In the genomic region with DNA sequence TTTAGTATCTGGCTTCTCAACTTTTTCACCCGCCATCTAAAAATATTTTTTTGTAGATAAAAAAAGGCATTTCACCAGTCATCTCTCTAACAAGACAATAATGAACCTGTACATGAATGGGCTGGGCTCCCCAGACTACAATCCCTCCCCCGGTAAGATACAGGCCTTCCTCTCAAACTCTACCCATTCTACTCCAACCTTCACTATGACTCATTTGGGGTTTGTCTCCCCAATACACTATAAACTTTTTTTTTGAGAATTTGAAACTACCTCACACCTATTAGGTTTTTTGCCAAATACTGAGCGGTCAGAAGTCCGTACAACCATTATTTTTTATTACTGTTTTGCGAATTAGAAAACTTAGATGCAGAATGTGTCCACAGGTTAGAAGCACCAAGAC, we compare ENCODE assay signal across 8 cellular contexts. TPM values are rescaled to one million over a fixed set of nuclear protein-coding genes. Genes with fewer than 3 reads are reported as not detected.
DNase-seq lines count a peak whose midpoint lies in the region; TF ChIP-seq lines count a peak whose summit lies in the region.

No MANE protein-coding gene starts in this region.

- peak overlapping the region; percentile 98 for H2AFZ ChIP-seq in osteoblast (ENCODE audit: low read length)

- no peaks in the 10 kb centered on the region for H3K27me3 ChIP-seq in Peyer's patch
- H3K27me3 ChIP-seq in endocrine pancreas (ENCODE audit: control insufficient read depth, insufficient read depth, low read length): no peaks in the 10 kb centered on the region
- H3K27me3 ChIP-seq in osteoblast (ENCODE audit: insufficient read depth, low read length): no peaks in the 10 kb centered on the region

- H3K9ac ChIP-seq in ES-I3 (ENCODE audit: low read depth, low read length): peak overlapping the region; percentile 91
- peak overlapping the region; percentile 94 for H3K9ac ChIP-seq in endocrine pancreas (ENCODE audit: control insufficient read depth, insufficient read depth, low read length)

- intact Hi-C loops in posterior cingulate gyrus (cut with DNase I): no loop called here

- H3K4me2 ChIP-seq in osteoblast (ENCODE audit: insufficient read depth, low read length): peak overlapping the region; percentile 97

- H3K36me3 ChIP-seq in ES-I3 (ENCODE audit: insufficient read depth, low read length) (peaks cover 41% of the 10 kb centered on the region), Peyer's patch (peaks cover 0 to 40% (median 3%) of the 10 kb centered on the region in 3 donors), endocrine pancreas (ENCODE audit: control insufficient read depth, insufficient read depth, low read length) (no peaks in the 10 kb centered on the region), osteoblast (ENCODE audit: insufficient read depth, low read length) (peaks cover 47% of the 10 kb centered on the region)

- DNase-seq in Peyer's patch (no peak), osteoblast (ENCODE audit: insufficient read length, low spot score, missing footprints) (no peak), iPS-NIHi7 (ENCODE audit: extremely low spot score) (no peak), posterior cingulate gyrus (no peak), NOMO-1 treated with DMSO at 0.1 percent for 48 hours (lab: John Stamatoyannopoulos, UW; ENCODE audit: unreplicated experiment) (no peak), NCI-H2171 treated with DMSO at 0.1 percent for 48 hours (lab: John Stamatoyannopoulos, UW) (no peak)

- TF ChIP-seq CTCF in Peyer's patch (IDR thresholded peaks at IDR 0.05): no peak
- TF ChIP-seq CTCF in osteoblast (IDR thresholded peaks at IDR 0.05; ENCODE audit: extremely low read depth, low read depth, low read length): no peak

- peaks cover 22% of the 10 kb centered on the region for H3K79me2 ChIP-seq in osteoblast (ENCODE audit: insufficient read depth, low read length)

- TF ChIP-seq POLR2A in Peyer's patch (IDR thresholded peaks at IDR 0.05): no peak

- 0 out of 2 replicates have a peak, but pooled peaks cover 4% of the 10 kb centered on the region for H3K4me1 ChIP-seq in ES-I3 (ENCODE audit: insufficient read depth, low read length)
- peaks cover 0 to 20% (median 4%) of the 10 kb centered on the region in 4 donors for H3K4me1 ChIP-seq in Peyer's patch
- peaks cover 5% of the 10 kb centered on the region for H3K4me1 ChIP-seq in endocrine pancreas (ENCODE audit: control insufficient read depth, insufficient read depth, low read length)
- peaks cover 22% of the 10 kb centered on the region for H3K4me1 ChIP-seq in osteoblast (ENCODE audit: insufficient read depth, low read length)

- H3K9me3 ChIP-seq in ES-I3 (ENCODE audit: control insufficient read depth, insufficient read depth, low read length) (no peaks in the 10 kb centered on the region), Peyer's patch (no peaks in the 10 kb centered on the region), endocrine pancreas (ENCODE audit: control insufficient read depth, low read length) (no peaks in the 10 kb centered on the region), osteoblast (ENCODE audit: low read depth, low read length) (no peaks in the 10 kb centered on the region)

- peak overlapping the region; percentile 63 to 94 (median 75) for H3K4me3 ChIP-seq in Peyer's patch
- H3K4me3 ChIP-seq in endocrine pancreas (ENCODE audit: control insufficient read depth, insufficient read depth, low read length): peak overlapping the region; percentile 96
- peak overlapping the region; percentile 99 for H3K4me3 ChIP-seq in osteoblast (ENCODE audit: insufficient read depth, low read length)

- peaks cover 45% of the 10 kb centered on the region for H4K20me1 ChIP-seq in osteoblast (ENCODE audit: insufficient read depth, low read length)

- H3K27ac ChIP-seq in Peyer's patch: peak overlapping the region; percentile 74 to 91 (median 85)
- H3K27ac ChIP-seq in osteoblast (ENCODE audit: low read depth, low read length): peak overlapping the region; percentile 98

RNA-seq across cellular contexts. Expression of a gene that starts 0.8 kb away (rescaled TPM):
- total RNA-seq in Peyer's patch (1,000 to 10,000 TPM in 1 of 4 donors, 100 to 1,000 TPM in 3; 448 to 1,258 (median 570) TPM), osteoblast (918 and 946 TPM in 2 replicates)

RNA-seq across cellular contexts. Expression of a gene that starts 10.1 kb away (rescaled TPM):
- total RNA-seq in Peyer's patch: 100 to 1,000 TPM in 1 of 4 donors, 10 to 100 TPM in 3; 34.5 to 128 (median 40.5) TPM
- 96.1 and 98.8 TPM in 2 replicates for total RNA-seq in osteoblast

RNA-seq across cellular contexts. Expression of a gene that starts 26.4 kb away (rescaled TPM):
- 100 to 1,000 TPM in 1 of 4 donors, 10 to 100 TPM in 3; 49.9 to 118 (median 87.3) TPM for total RNA-seq in Peyer's patch
- total RNA-seq in osteoblast: 29.0 and 38.6 TPM in 2 replicates
